ENCODE assay signal across 8 cellular contexts in the genomic region with DNA sequence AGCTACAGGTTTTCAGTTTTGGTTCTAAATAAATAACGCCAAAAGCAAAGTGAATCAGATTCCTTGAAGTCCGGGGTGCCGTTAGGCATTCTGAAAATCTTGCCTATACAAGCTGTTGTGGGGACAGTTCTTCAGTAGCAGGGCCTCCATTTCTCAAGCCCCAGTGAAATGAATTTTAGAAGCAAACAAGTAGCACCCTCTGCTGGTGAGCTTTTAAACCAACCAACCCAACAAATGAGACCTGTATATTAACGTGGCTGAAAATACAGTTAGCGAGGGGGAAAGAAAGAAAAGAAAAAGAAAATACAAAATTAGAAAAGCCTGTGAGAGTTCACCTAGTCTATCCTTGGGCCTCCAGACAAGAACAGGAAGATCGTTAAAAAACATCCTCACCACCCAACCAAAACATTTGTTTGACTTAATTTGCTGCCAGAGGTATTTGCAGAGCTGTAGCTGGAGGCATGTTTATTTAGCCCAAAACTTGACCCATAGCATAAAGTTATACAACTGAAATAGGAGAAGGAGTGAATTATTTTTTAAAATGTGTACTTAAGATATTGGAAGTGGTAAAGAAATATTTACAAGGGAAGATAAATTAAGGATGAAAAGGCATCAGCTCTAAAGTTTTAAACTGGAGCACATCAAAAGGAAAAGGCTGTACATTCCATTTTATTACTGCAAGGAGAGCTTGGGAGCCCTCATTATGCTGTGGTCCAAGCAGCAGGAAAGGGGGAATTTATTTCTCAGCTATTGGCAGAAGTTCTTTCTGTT.
A peak's percentile ranks its signal among the peaks of the same experiment; 100 is the strongest.
DNase-seq lines count a peak whose midpoint lies in the region; ATAC-seq and TF ChIP-seq lines count a peak whose summit lies in the region.

No MANE protein-coding gene starts in this region.

- no peaks in the 10 kb centered on the region for H3K4me1 ChIP-seq in OCI-LY7 (ENCODE audit: insufficient read depth, low read length, poor library complexity, severe bottlenecking)

- no peak overlapping the region; the same call in 1 of the 2 replicates for H2AFZ ChIP-seq in OCI-LY7 (ENCODE audit: low read length)

- in situ Hi-C loops in KBM-7 (cut with MboI; ENCODE audit: low pct_unique_long_range_greater_than_20kb, low sequenced_read_pairs): loop anchor here (25.0 kb wide), 1 partner anchor 134 kb away; no protein-coding TSS in a partner anchor

- no peaks in the 10 kb centered on the region for H3K9me3 ChIP-seq in OCI-LY7 (ENCODE audit: low read length)

- no peaks in the 10 kb centered on the region for H4K20me1 ChIP-seq in OCI-LY7 (ENCODE audit: insufficient read depth, low read length)

- H3K9me3 Mint-ChIP-seq in CD14-positive monocyte: no peaks in the 10 kb centered on the region
- no peaks in the 10 kb centered on the region for H3K9me3 Mint-ChIP-seq in endothelial cell (ENCODE audit: unreplicated experiment)

- no peaks in the 10 kb centered on the region for H3K9me2 ChIP-seq in OCI-LY7 (ENCODE audit: insufficient read depth, low read length)

- H3K4me1 Mint-ChIP-seq in CD14-positive monocyte: no peaks in the 10 kb centered on the region
- H3K4me1 Mint-ChIP-seq in endothelial cell (ENCODE audit: unreplicated experiment): peaks cover 5% of the 10 kb centered on the region

- POLR2A ChIA-PET in OCI-LY7 (lab: Charles Lee): no interaction called here

- no TSS peak for BruUV-seq in OCI-LY7 (replicated peaks; lab: Mats Ljungman, UMichigan)

- DNase-seq in CD14-positive monocyte (ENCODE audit: low spot score) (no peak), KBM-7 (peak; percentile 65), OCI-LY7 (ENCODE audit: low spot score) (peak; percentile 44), endothelial cell (ENCODE audit: low spot score) (peak; percentile 54), myocyte (ENCODE audit: low read depth) (peak; percentile 81)
- no peak for DNase-seq in stimulated activated CD4-positive, alpha-beta T cell treated with anti-CD3 and anti-CD28 coated beads, Interleukin-4, amount 100 ng/mL, for 4 hours

- H3K4me3 ChIP-seq in OCI-LY7 (ENCODE audit: low read depth, low read length, poor library complexity, severe bottlenecking): no peak overlapping the region

- H3K4me2 ChIP-seq in OCI-LY7 (ENCODE audit: low read length): no peak overlapping the region

- H3K4me3 Mint-ChIP-seq in CD14-positive monocyte (no peak overlapping the region), endothelial cell (ENCODE audit: unreplicated experiment) (no peak overlapping the region)

- no peaks in the 10 kb centered on the region for H3K36me3 Mint-ChIP-seq in CD14-positive monocyte
- H3K36me3 Mint-ChIP-seq in endothelial cell (ENCODE audit: low read depth, unreplicated experiment): no peaks in the 10 kb centered on the region

- no peaks in the 10 kb centered on the region for H3K79me2 ChIP-seq in OCI-LY7 (ENCODE audit: insufficient read depth, low read depth, low read length)

- no peak overlapping the region for H3K27ac ChIP-seq in OCI-LY7 (ENCODE audit: low read depth, low read length, poor library complexity, severe bottlenecking)

- CTCF ChIA-PET in OCI-LY7 (lab: Charles Lee; ENCODE audit: unreplicated experiment): no interaction called here

- peaks cover 1 to 3% (median 2%) of the 10 kb centered on the region in 3 donors for H3K27me3 Mint-ChIP-seq in CD14-positive monocyte (ENCODE audit: low read depth in 3 of 3)
- peaks cover 2% of the 10 kb centered on the region for H3K27me3 Mint-ChIP-seq in endothelial cell (ENCODE audit: unreplicated experiment)

- TF ChIP-seq CTCF in CD14-positive monocyte (IDR thresholded peaks at IDR 0.05): peak; percentile 27
- peak; percentile 81 for TF ChIP-seq CTCF in OCI-LY7 (conservative IDR thresholded peaks at IDR 0.05; ENCODE audit: low read length)
- peak; percentile 71 for TF ChIP-seq CTCF in endothelial cell (IDR thresholded peaks at IDR 0.05; ENCODE audit: unreplicated experiment)

- ATAC-seq in GM18868 (IDR thresholded peaks at IDR 0.05; ENCODE audit: unreplicated experiment): peak; percentile 50
- ATAC-seq in HG03460 (IDR thresholded peaks at IDR 0.05; ENCODE audit: unreplicated experiment): no peak

- H3K27ac Mint-ChIP-seq in CD14-positive monocyte (no peak overlapping the region), endothelial cell (ENCODE audit: unreplicated experiment) (no peak overlapping the region)

- intact Hi-C loops in CD14-positive monocyte (cut with micrococcal nuclease) (no loop called here), OCI-LY7 (cut with micrococcal nuclease; ENCODE audit: unreplicated experiment) (loop anchor here (5.0 kb wide), 2 partner anchors 149 to 344 kb away; no protein-coding TSS in a partner anchor)

- H3K36me3 ChIP-seq in OCI-LY7 (ENCODE audit: insufficient read depth, low read length): no peaks in the 10 kb centered on the region

Comparison
In these comparisons a context has a peak if more than half of its experiments do, and no peak if none do; other contexts are left out.
1. DNase-seq: peak in KBM-7 (single experiment), OCI-LY7 (single experiment), endothelial cell (single experiment) and myocyte (single experiment); none in CD14-positive monocyte (single experiment) and stimulated activated CD4-positive, alpha-beta T cell treated with anti-CD3 and anti-CD28 coated beads, Interleukin-4, amount 100 ng/mL, for 4 hours (0 of 2).
2. CTCF ChIP-seq: peak in every context shown above with its lines; median percentile 81 in OCI-LY7; 71 in endothelial cell; 27 in CD14-positive monocyte.